In the genomic region with DNA sequence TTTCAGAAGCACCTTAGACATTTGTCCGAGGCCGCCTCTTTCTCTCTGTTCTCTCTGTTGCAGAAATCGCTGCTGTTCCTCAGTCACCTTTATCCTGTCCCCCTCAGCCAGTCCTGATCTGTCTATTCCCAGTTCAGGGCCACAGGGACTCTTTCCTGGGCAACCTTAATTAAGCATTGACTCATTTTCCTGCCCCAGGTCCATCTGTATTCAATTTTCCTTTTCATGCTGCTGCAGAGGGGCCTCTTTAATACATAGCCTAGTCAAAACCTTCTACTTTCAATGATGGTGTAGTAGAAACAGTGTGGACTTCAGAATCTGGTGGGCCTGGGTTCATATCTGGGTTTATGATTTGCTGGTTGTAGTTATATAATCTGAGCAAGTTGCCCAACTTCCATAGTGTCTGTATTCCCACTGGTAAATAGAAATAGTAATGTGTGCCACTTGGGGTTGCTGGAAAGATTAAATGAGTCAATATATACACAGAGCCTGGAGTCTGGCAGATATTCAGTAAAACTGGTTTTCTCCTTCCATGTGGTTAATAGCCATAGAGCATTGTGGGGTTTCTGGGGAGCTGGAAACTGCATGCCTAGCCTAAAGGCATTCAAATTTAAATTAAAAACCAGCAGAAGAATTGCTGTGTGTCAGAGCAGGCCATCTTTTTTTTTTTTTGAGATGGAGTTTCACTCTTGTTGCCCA, we compare ENCODE assay signal across 17 cellular contexts. TPM values are rescaled to one million over a fixed set of nuclear protein-coding genes. Genes with fewer than 3 reads are reported as not detected.
DNase-seq lines count a peak whose midpoint lies in the region; ATAC-seq and TF ChIP-seq lines count a peak whose summit lies in the region.
"Had no signal": no experiment of that assay in that cellular context is flagged by ENCODE, and none has a peak within 500 bp of the region (broad histone marks: within the 10 kb centered on the region; RNA-seq: fewer than 3 reads in every experiment).

No MANE protein-coding gene starts in this region.

- CTCF ChIA-PET in activated naive CD4-positive, alpha-beta T cell treated with anti-CD3 and anti-CD28 coated beads, Interleukin-2, amount 10 ng/mL, durations not matched to agents 7 days and 5 days (lab: Charles Lee) = interaction anchor here (1.9 to 2.3 kb wide), 2 partner anchors 7 to 183 kb away, joined by 5 read pairs; no protein-coding TSS in a partner anchor
- CTCF ChIA-PET in activated naive CD4-positive, alpha-beta T cell treated with anti-CD3 and anti-CD28 coated beads for 36 hours (lab: Charles Lee) = interaction anchor here (0.5 to 3.2 kb wide), 2 partner anchors 8 to 184 kb away, joined by 4 to 14 read pairs; no protein-coding TSS in a partner anchor
- CTCF ChIA-PET in GM10248 (lab: Yijun Ruan, JAX) = interaction anchor here (0.7 to 14.1 kb wide), 4 partner anchors 6 to 140 kb away, joined by 3 to 170 read pairs (median 6); partner anchors contain the start of gene TRAF5

- H3K27me3 Mint-ChIP-seq in activated naive CD4-positive, alpha-beta T cell treated with anti-CD3 and anti-CD28 coated beads, Interleukin-2, amount 10 ng/mL, durations not matched to agents 7 days and 5 days = no peaks in the 10 kb centered on the region
- no peaks in the 10 kb centered on the region for H3K27me3 Mint-ChIP-seq in activated naive CD4-positive, alpha-beta T cell treated with anti-CD3 and anti-CD28 coated beads for 36 hours (ENCODE audit: low read depth)
- no peaks in the 10 kb centered on the region for H3K27me3 Mint-ChIP-seq in T-helper 17 cell
- peaks cover 9% of the 10 kb centered on the region for H3K27me3 Mint-ChIP-seq in type B pancreatic cell

- intact Hi-C loops in activated naive CD4-positive, alpha-beta T cell treated with anti-CD3 and anti-CD28 coated beads for 36 hours (cut with micrococcal nuclease) = no loop called here
- intact Hi-C loops in heart right ventricle (cut with DNase I) = loop anchor here in 1 of 10 donors (5.0 kb wide), 1 partner anchor 1906 kb away; no protein-coding TSS in a partner anchor

- 93 to 94% methylated on average over 3 of the region's 3 CpGs for WGBS in heart right ventricle, 2 donors

- no peak overlapping the region for H3K27ac ChIP-seq in heart right ventricle
- H3K27ac ChIP-seq: neural progenitor cell, RWPE1, vagina, WERI-Rb-1 had no signal

- H3K27me3 ChIP-seq in heart right ventricle = no peaks in the 10 kb centered on the region
- H3K27me3 ChIP-seq: BE2C, vagina had no signal

- POLR2A ChIA-PET in GM10248 (lab: Yijun Ruan, JAX) = no interaction called here

- H3K36me3 ChIP-seq in heart right ventricle = no peaks in the 10 kb centered on the region
- H3K36me3 ChIP-seq: BE2C, neural progenitor cell, vagina had no signal

- TF ChIP-seq CTCF in epithelial cell of esophagus (IDR thresholded peaks at IDR 0.05; ENCODE audit: insufficient read depth, low read depth, low read length, missing control alignments) (no peak), type B pancreatic cell (conservative IDR thresholded peaks at IDR 0.05) (no peak), heart right ventricle (IDR thresholded peaks at IDR 0.05) (no peak), GM10248 (IDR thresholded peaks at IDR 0.05; ENCODE audit: control extremely low read depth, extremely low read depth, low read depth, missing control alignments) (no peak)

- H3K9me3 Mint-ChIP-seq in activated naive CD4-positive, alpha-beta T cell treated with anti-CD3 and anti-CD28 coated beads, Interleukin-2, amount 10 ng/mL, durations not matched to agents 7 days and 5 days = no peaks in the 10 kb centered on the region
- H3K9me3 Mint-ChIP-seq in activated naive CD4-positive, alpha-beta T cell treated with anti-CD3 and anti-CD28 coated beads for 36 hours = no peaks in the 10 kb centered on the region
- H3K9me3 Mint-ChIP-seq in type B pancreatic cell = no peaks in the 10 kb centered on the region
- H3K9me3 Mint-ChIP-seq: neural progenitor cell had no signal

- no peak for DNase-seq in activated naive CD4-positive, alpha-beta T cell treated with anti-CD3 and anti-CD28 coated beads, Interleukin-2, amount 10 ng/mL, durations not matched to agents 7 days and 5 days
- no peak for DNase-seq in activated naive CD4-positive, alpha-beta T cell treated with anti-CD3 and anti-CD28 coated beads for 36 hours
- no peak for DNase-seq in T-helper 17 cell
- peak; percentile 83 for DNase-seq in epithelial cell of esophagus (ENCODE audit: low read depth)
- no peak for DNase-seq in type B pancreatic cell (ENCODE audit: extremely low spot score, unreplicated experiment)
- DNase-seq in heart right ventricle = no peak
- no peak for DNase-seq in GM10248 (ENCODE audit: extremely low spot score)
- DNase-seq: BE2C, cortex of kidney, GF-D8, NCI-H1092, WERI-Rb-1 had no signal

- peak overlapping the region; percentile 95 for H3K4me3 Mint-ChIP-seq in activated naive CD4-positive, alpha-beta T cell treated with anti-CD3 and anti-CD28 coated beads, Interleukin-2, amount 10 ng/mL, durations not matched to agents 7 days and 5 days
- H3K4me3 Mint-ChIP-seq in activated naive CD4-positive, alpha-beta T cell treated with anti-CD3 and anti-CD28 coated beads for 36 hours = no peak overlapping the region
- H3K4me3 Mint-ChIP-seq in T-helper 17 cell = peak overlapping the region; percentile 96
- peak overlapping the region; percentile 0 for H3K4me3 Mint-ChIP-seq in type B pancreatic cell
- H3K4me3 Mint-ChIP-seq: neural progenitor cell had no signal

- H3K27ac Mint-ChIP-seq in activated naive CD4-positive, alpha-beta T cell treated with anti-CD3 and anti-CD28 coated beads, Interleukin-2, amount 10 ng/mL, durations not matched to agents 7 days and 5 days = no peak overlapping the region
- H3K27ac Mint-ChIP-seq in activated naive CD4-positive, alpha-beta T cell treated with anti-CD3 and anti-CD28 coated beads for 36 hours = no peak overlapping the region
- peak overlapping the region; percentile 98 for H3K27ac Mint-ChIP-seq in T-helper 17 cell
- no peak overlapping the region for H3K27ac Mint-ChIP-seq in type B pancreatic cell
- H3K27ac Mint-ChIP-seq: neural progenitor cell had no signal

- H3K9me3 ChIP-seq in T-helper 17 cell (ENCODE audit: control insufficient read depth, low read length, poor library complexity, severe bottlenecking) (no peaks in the 10 kb centered on the region), heart right ventricle (no peaks in the 10 kb centered on the region)
- H3K9me3 ChIP-seq: BE2C, vagina had no signal

- peaks cover 5 to 68% (median 33%) of the 10 kb centered on the region in 9 donors for H3K4me1 ChIP-seq in heart right ventricle

- no peak for ATAC-seq in T-helper 17 cell
- ATAC-seq in heart right ventricle = no peak
- ATAC-seq in GM18519 (IDR thresholded peaks at IDR 0.05; ENCODE audit: low FRiP score, unreplicated experiment) = no peak

- peaks cover 54% of the 10 kb centered on the region for H3K36me3 Mint-ChIP-seq in activated naive CD4-positive, alpha-beta T cell treated with anti-CD3 and anti-CD28 coated beads, Interleukin-2, amount 10 ng/mL, durations not matched to agents 7 days and 5 days
- no peaks in the 10 kb centered on the region for H3K36me3 Mint-ChIP-seq in activated naive CD4-positive, alpha-beta T cell treated with anti-CD3 and anti-CD28 coated beads for 36 hours (ENCODE audit: low read depth)
- H3K36me3 Mint-ChIP-seq in T-helper 17 cell (ENCODE audit: low read depth) (peaks cover 2% of the 10 kb centered on the region), type B pancreatic cell (no peaks in the 10 kb centered on the region)
- H3K36me3 Mint-ChIP-seq: neural progenitor cell had no signal

- H3K4me1 Mint-ChIP-seq in activated naive CD4-positive, alpha-beta T cell treated with anti-CD3 and anti-CD28 coated beads, Interleukin-2, amount 10 ng/mL, durations not matched to agents 7 days and 5 days = peaks cover 86% of the 10 kb centered on the region
- H3K4me1 Mint-ChIP-seq in activated naive CD4-positive, alpha-beta T cell treated with anti-CD3 and anti-CD28 coated beads for 36 hours (ENCODE audit: low read depth) = peaks cover 79% of the 10 kb centered on the region
- H3K4me1 Mint-ChIP-seq in T-helper 17 cell = peaks cover 83% of the 10 kb centered on the region
- H3K4me1 Mint-ChIP-seq in type B pancreatic cell (ENCODE audit: unreplicated experiment) = peaks cover 61% of the 10 kb centered on the region

- no peak overlapping the region for H3K4me3 ChIP-seq in epithelial cell of esophagus (ENCODE audit: low read length)
- no peak overlapping the region for H3K4me3 ChIP-seq in heart right ventricle
- H3K4me3 ChIP-seq: neural progenitor cell, smooth muscle cell, vagina had no signal

RNA-seq across cellular contexts. Expression of gene TRAF5, which starts 4.5 kb away (rescaled TPM):
- total RNA-seq in activated naive CD4-positive, alpha-beta T cell treated with anti-CD3 and anti-CD28 coated beads for 36 hours = 10 to 100 TPM; 16.1 to 18.8 TPM
- total RNA-seq in T-helper 17 cell (10 to 100 TPM; 52.3 to 59.9 TPM), type B pancreatic cell (ENCODE audit: low replicate concordance) (14.0 and 17.9 TPM in 2 replicates), heart right ventricle (1 to 10 TPM; 1.3 to 4.6 (median 1.8) TPM)
- polyA plus RNA-seq in heart right ventricle = 1 to 10 TPM; 1.9 to 5.5 TPM
